Comparison of ENCODE assay signal across 11 cellular contexts in the genomic region with DNA sequence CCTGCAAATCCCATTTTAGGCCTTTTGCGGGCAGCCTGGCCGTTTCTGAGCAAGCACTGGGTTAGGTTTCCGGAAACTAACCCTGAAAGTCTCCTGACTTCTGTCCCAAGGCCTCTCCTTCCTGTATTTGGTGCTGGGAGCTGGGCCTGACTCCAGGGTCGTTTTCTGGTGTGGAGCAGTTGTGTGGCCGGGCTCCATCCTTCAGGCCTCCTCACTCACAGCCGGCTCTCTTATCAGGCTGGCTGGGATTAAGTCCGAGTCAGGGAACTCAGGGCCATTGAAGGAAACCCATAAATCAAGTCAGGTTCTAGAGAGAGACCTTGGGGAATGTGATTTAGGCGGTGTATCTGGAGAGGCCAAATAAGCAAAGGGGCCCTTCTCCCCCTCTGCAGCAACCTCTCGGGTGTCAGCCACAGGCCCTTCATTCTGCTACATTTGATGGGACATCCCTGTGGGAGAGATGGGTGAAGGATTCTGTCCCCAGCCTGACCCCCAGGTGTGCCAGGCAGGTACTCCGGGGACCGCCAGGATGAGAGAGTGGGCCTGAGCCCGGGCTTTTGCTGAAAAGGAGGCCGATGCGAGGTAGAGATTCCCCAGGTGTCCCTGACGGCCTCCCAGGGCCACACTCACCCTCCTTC. TPM values are rescaled to one million over a fixed set of nuclear protein-coding genes. Genes with fewer than 3 reads are reported as not detected.
DNase-seq lines count a peak whose midpoint lies in the region; ATAC-seq and TF ChIP-seq lines count a peak whose summit lies in the region.
"Had no signal": no experiment of that assay in that cellular context is flagged by ENCODE, and none has a peak within 500 bp of the region (broad histone marks: within the 10 kb centered on the region; RNA-seq: fewer than 3 reads in every experiment).

No MANE protein-coding gene starts in this region.

- no peak overlapping the region for H3K27ac ChIP-seq in iPS-20b (ENCODE audit: low read length)
- peak overlapping the region in 20 of 21 experiments; percentile 25 to 96 (median 90) for H3K27ac ChIP-seq in skin epidermis

- H3K9me3 Mint-ChIP-seq in activated CD4-positive, alpha-beta T cell treated with anti-CD3 and anti-CD28 coated beads, Interleukin-2, amount 10 ng/mL, durations not matched to agents 24 days and 14 days: no peaks in the 10 kb centered on the region
- H3K9me3 Mint-ChIP-seq in activated CD8-positive, alpha-beta T cell treated with anti-CD3 and anti-CD28 coated beads for 36 hours: no peaks in the 10 kb centered on the region

- H3K36me3 ChIP-seq in iPS-20b (ENCODE audit: insufficient read depth, low read depth, low read length): no peaks in the 10 kb centered on the region
- H3K36me3 ChIP-seq: right atrium auricular region had no signal

- POLR2A ChIA-PET in activated CD8-positive, alpha-beta T cell treated with anti-CD3 and anti-CD28 coated beads for 36 hours (lab: Charles Lee): interaction anchor here (1.3 to 1.8 kb wide), 2 partner anchors 267 to 275 kb away, joined by 3 to 7 read pairs; no protein-coding TSS in a partner anchor

- H3K27me3 Mint-ChIP-seq in activated CD4-positive, alpha-beta T cell treated with anti-CD3 and anti-CD28 coated beads, Interleukin-2, amount 10 ng/mL, durations not matched to agents 24 days and 14 days: peaks cover 7% of the 10 kb centered on the region
- peaks cover 5% of the 10 kb centered on the region for H3K27me3 Mint-ChIP-seq in activated CD8-positive, alpha-beta T cell treated with anti-CD3 and anti-CD28 coated beads for 36 hours

- H3K36me3 Mint-ChIP-seq in activated CD4-positive, alpha-beta T cell treated with anti-CD3 and anti-CD28 coated beads, Interleukin-2, amount 10 ng/mL, durations not matched to agents 24 days and 14 days (ENCODE audit: low read depth): peaks cover 72% of the 10 kb centered on the region
- H3K36me3 Mint-ChIP-seq in activated CD8-positive, alpha-beta T cell treated with anti-CD3 and anti-CD28 coated beads for 36 hours (ENCODE audit: low read depth): peaks cover 62% of the 10 kb centered on the region

- H3K4me1 ChIP-seq in iPS-20b (ENCODE audit: insufficient read depth, low read length): peaks cover 51% of the 10 kb centered on the region

- H3K9me3 ChIP-seq in iPS-20b (ENCODE audit: insufficient read depth, low read depth, low read length): peaks cover 3% of the 10 kb centered on the region; the same call in 1 of the 2 replicates
- H3K9me3 ChIP-seq: right atrium auricular region had no signal

- H3K27ac Mint-ChIP-seq in activated CD4-positive, alpha-beta T cell treated with anti-CD3 and anti-CD28 coated beads, Interleukin-2, amount 10 ng/mL, durations not matched to agents 24 days and 14 days: peak overlapping the region; percentile 93
- peak overlapping the region; percentile 78 for H3K27ac Mint-ChIP-seq in activated CD8-positive, alpha-beta T cell treated with anti-CD3 and anti-CD28 coated beads for 36 hours

- TF ChIP-seq CTCF in activated CD8-positive, alpha-beta T cell treated with anti-CD3 and anti-CD28 coated beads for 36 hours (IDR thresholded peaks at IDR 0.05): no peak

- H3K4me3 ChIP-seq in iPS-20b (ENCODE audit: low read length) (peak overlapping the region; percentile 60; the same call in 1 of the 2 replicates), skin epidermis (peak overlapping the region; percentile 43 to 69 (median 60))

- DNase-seq in activated CD4-positive, alpha-beta T cell treated with anti-CD3 and anti-CD28 coated beads, Interleukin-2, amount 10 ng/mL, durations not matched to agents 24 days and 14 days: peak; percentile 63
- no peak for DNase-seq in activated CD4-positive, alpha-beta T cell treated with anti-CD3 and anti-CD28 coated beads, Interleukin-2, amount 50 U/mL, for 4 hours
- no peak for DNase-seq in activated CD8-positive, alpha-beta T cell treated with anti-CD3 and anti-CD28 coated beads for 36 hours
- DNase-seq in KG1 (lab: John Stamatoyannopoulos, UW) (no peak), cerebellar nuclear complex (lab: John Stamatoyannopoulos, UW) (no peak)
- DNase-seq: GDM1, left colon had no signal

- H3K4me1 Mint-ChIP-seq in activated CD4-positive, alpha-beta T cell treated with anti-CD3 and anti-CD28 coated beads, Interleukin-2, amount 10 ng/mL, durations not matched to agents 24 days and 14 days: peaks cover 58% of the 10 kb centered on the region
- peaks cover 59% of the 10 kb centered on the region for H3K4me1 Mint-ChIP-seq in activated CD8-positive, alpha-beta T cell treated with anti-CD3 and anti-CD28 coated beads for 36 hours (ENCODE audit: low read depth)

- ATAC-seq in activated CD8-positive, alpha-beta T cell treated with anti-CD3 and anti-CD28 coated beads for 36 hours: no peak
- ATAC-seq in HG02642 (IDR thresholded peaks at IDR 0.05; ENCODE audit: poor library complexity, unreplicated experiment): no peak
- ATAC-seq: left colon had no signal

- intact Hi-C loops in activated CD4-positive, alpha-beta T cell treated with anti-CD3 and anti-CD28 coated beads, Interleukin-2, amount 10 ng/mL, durations not matched to agents 24 days and 14 days (cut with micrococcal nuclease): loop anchor here (1.0 to 10.0 kb wide), 4 partner anchors 9 to 967 kb away; no protein-coding TSS in a partner anchor
- intact Hi-C loops in activated CD8-positive, alpha-beta T cell treated with anti-CD3 and anti-CD28 coated beads for 36 hours (cut with micrococcal nuclease): loop anchor here (5.0 to 10.0 kb wide), 4 partner anchors 75 to 1037 kb away; no protein-coding TSS in a partner anchor

- H3K4me3 Mint-ChIP-seq in activated CD4-positive, alpha-beta T cell treated with anti-CD3 and anti-CD28 coated beads, Interleukin-2, amount 10 ng/mL, durations not matched to agents 24 days and 14 days: peak overlapping the region; percentile 90
- H3K4me3 Mint-ChIP-seq in activated CD8-positive, alpha-beta T cell treated with anti-CD3 and anti-CD28 coated beads for 36 hours: peak overlapping the region; percentile 89

- peaks cover 99% of the 10 kb centered on the region for H3K27me3 ChIP-seq in iPS-20b (ENCODE audit: insufficient read depth, low read length)

- CTCF ChIA-PET in activated CD8-positive, alpha-beta T cell treated with anti-CD3 and anti-CD28 coated beads for 36 hours (lab: Charles Lee): no interaction called here

- H3K9ac ChIP-seq in iPS-20b (ENCODE audit: low read depth, low read length): no peak overlapping the region

RNA-seq across cellular contexts. Expression of a gene that starts 3.3 kb away (rescaled TPM):
- total RNA-seq in activated CD4-positive, alpha-beta T cell treated with anti-CD3 and anti-CD28 coated beads, Interleukin-2, amount 10 ng/mL, durations not matched to agents 24 days and 14 days: 79.7 and 81.0 TPM in 2 replicates
- 10 to 100 TPM; 24.4 to 27.2 TPM for total RNA-seq in activated CD8-positive, alpha-beta T cell treated with anti-CD3 and anti-CD28 coated beads for 36 hours
